1 cellular context compared by ENCODE assay signal in the genomic region with DNA sequence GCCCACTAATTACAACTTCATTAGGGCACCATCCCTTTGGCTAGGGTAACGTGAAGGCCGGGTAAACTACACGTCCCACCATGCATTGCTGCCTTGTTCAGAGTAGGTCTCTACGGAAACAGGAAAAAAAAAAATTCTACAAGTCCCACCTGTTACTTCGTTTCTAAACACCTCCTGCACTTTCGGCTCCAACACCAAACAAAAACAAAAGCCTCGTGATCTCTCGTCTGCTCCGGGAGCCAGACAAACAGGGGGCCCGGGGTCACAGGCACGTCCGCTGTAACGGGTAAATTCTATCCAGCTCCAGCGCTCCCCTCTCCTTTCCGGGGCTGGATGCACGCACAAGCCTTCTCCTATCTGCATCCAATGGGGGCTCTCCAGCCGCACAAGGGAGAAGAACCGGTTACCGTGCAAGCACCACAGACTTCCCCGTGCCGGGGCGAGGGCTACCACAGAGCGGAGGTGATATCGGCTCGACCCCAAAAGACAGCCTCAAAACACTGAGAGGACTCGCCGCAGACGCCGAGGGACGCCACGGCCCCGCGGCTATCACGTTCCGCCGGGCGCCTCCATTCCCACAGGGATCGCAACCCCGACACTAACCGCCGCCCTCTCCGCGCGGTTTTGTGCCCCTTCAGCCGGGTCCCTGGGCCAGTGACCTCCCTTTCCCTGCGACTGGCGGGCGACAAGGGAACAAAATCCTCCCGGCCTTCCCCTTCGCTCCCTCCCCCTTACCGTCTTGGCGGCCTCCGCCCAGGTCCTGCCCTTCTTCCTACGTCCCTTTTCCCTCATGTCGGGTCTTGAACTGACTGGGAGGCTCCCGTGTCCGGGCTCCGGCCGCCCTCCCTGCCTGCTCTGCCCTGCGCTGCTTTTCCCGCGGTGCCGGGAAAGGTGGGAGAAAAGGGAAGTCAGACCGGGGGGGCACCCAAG.
A peak's percentile ranks its signal among the peaks of the same experiment; 100 is the strongest.
TF ChIP-seq lines count a peak whose summit lies in the region.

No MANE protein-coding gene starts in this region.

TF ChIP-seq in K562, 482 proteins besides CTCF, POLR2A, EP300 and RAD21 (continued from another document and continues in another):
- TF ChIP-seq, protein P1, sequence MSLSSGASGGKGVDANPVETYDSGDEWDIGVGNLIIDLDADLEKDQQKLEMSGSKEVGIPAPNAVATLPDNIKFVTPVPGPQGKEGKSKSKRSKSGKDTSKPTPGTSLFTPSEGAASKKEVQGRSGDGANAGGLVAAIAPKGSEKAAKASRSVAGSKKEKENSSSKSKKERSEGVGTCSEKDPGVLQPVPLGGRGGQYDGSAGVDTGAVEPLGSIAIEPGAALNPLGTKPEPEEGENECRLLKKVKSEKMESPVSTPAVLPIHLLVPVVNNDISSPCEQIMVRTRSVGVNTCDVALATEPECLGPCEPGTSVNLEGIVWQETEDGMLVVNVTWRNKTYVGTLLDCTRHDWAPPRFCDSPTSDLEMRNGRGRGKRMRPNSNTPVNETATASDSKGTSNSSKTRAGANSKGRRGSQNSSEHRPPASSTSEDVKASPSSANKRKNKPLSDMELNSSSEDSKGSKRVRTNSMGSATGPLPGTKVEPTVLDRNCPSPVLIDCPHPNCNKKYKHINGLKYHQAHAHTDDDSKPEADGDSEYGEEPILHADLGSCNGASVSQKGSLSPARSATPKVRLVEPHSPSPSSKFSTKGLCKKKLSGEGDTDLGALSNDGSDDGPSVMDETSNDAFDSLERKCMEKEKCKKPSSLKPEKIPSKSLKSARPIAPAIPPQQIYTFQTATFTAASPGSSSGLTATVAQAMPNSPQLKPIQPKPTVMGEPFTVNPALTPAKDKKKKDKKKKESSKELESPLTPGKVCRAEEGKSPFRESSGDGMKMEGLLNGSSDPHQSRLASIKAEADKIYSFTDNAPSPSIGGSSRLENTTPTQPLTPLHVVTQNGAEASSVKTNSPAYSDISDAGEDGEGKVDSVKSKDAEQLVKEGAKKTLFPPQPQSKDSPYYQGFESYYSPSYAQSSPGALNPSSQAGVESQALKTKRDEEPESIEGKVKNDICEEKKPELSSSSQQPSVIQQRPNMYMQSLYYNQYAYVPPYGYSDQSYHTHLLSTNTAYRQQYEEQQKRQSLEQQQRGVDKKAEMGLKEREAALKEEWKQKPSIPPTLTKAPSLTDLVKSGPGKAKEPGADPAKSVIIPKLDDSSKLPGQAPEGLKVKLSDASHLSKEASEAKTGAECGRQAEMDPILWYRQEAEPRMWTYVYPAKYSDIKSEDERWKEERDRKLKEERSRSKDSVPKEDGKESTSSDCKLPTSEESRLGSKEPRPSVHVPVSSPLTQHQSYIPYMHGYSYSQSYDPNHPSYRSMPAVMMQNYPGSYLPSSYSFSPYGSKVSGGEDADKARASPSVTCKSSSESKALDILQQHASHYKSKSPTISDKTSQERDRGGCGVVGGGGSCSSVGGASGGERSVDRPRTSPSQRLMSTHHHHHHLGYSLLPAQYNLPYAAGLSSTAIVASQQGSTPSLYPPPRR (CRISPR knock-in tag; IDR thresholded peaks at IDR 0.05; ENCODE audit: borderline replicate concordance) = no peak
- no peak for TF ChIP-seq TOE1 (IDR thresholded peaks at IDR 0.05; ENCODE audit: borderline replicate concordance)
- no peak for TF ChIP-seq TOE1 (CRISPR knock-in tag; IDR thresholded peaks at IDR 0.05; ENCODE audit: borderline replicate concordance, low read depth)
- no peak for TF ChIP-seq ZNF586 (CRISPR knock-in tag; conservative IDR thresholded peaks at IDR 0.05)
- no peak for TF ChIP-seq RAD51 (IDR thresholded peaks at IDR 0.05; ENCODE audit: borderline replicate concordance, low read depth)
- TF ChIP-seq HNRNPLL (IDR thresholded peaks at IDR 0.05; ENCODE audit: low read depth, low read length, poor library complexity, severe bottlenecking) = peak; percentile 27
- TF ChIP-seq ZBTB17 (CRISPR knock-in tag; IDR thresholded peaks at IDR 0.05) = 0 out of 2 replicates have a peak, but pooled peaks have one; percentile 51
- peak; percentile 39 for TF ChIP-seq RBM22 (IDR thresholded peaks at IDR 0.05; ENCODE audit: low read depth, low read length, poor library complexity, severe bottlenecking)
- no peak for TF ChIP-seq NCOA1 (IDR thresholded peaks at IDR 0.05; ENCODE audit: low read depth)
- TF ChIP-seq, protein P2, sequence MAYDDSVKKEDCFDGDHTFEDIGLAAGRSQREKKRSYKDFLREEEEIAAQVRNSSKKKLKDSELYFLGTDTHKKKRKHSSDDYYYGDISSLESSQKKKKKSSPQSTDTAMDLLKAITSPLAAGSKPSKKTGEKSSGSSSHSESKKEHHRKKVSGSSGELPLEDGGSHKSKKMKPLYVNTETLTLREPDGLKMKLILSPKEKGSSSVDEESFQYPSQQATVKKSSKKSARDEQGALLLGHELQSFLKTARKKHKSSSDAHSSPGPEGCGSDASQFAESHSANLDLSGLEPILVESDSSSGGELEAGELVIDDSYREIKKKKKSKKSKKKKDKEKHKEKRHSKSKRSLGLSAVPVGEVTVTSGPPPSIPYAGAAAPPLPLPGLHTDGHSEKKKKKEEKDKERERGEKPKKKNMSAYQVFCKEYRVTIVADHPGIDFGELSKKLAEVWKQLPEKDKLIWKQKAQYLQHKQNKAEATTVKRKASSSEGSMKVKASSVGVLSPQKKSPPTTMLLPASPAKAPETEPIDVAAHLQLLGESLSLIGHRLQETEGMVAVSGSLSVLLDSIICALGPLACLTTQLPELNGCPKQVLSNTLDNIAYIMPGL (CRISPR knock-in tag; IDR thresholded peaks at IDR 0.05) = peak; percentile 81; the same call in 1 of the 2 replicates
- TF ChIP-seq HIVEP1 (CRISPR knock-in tag; IDR thresholded peaks at IDR 0.05) = no peak
- TF ChIP-seq, protein P3, sequence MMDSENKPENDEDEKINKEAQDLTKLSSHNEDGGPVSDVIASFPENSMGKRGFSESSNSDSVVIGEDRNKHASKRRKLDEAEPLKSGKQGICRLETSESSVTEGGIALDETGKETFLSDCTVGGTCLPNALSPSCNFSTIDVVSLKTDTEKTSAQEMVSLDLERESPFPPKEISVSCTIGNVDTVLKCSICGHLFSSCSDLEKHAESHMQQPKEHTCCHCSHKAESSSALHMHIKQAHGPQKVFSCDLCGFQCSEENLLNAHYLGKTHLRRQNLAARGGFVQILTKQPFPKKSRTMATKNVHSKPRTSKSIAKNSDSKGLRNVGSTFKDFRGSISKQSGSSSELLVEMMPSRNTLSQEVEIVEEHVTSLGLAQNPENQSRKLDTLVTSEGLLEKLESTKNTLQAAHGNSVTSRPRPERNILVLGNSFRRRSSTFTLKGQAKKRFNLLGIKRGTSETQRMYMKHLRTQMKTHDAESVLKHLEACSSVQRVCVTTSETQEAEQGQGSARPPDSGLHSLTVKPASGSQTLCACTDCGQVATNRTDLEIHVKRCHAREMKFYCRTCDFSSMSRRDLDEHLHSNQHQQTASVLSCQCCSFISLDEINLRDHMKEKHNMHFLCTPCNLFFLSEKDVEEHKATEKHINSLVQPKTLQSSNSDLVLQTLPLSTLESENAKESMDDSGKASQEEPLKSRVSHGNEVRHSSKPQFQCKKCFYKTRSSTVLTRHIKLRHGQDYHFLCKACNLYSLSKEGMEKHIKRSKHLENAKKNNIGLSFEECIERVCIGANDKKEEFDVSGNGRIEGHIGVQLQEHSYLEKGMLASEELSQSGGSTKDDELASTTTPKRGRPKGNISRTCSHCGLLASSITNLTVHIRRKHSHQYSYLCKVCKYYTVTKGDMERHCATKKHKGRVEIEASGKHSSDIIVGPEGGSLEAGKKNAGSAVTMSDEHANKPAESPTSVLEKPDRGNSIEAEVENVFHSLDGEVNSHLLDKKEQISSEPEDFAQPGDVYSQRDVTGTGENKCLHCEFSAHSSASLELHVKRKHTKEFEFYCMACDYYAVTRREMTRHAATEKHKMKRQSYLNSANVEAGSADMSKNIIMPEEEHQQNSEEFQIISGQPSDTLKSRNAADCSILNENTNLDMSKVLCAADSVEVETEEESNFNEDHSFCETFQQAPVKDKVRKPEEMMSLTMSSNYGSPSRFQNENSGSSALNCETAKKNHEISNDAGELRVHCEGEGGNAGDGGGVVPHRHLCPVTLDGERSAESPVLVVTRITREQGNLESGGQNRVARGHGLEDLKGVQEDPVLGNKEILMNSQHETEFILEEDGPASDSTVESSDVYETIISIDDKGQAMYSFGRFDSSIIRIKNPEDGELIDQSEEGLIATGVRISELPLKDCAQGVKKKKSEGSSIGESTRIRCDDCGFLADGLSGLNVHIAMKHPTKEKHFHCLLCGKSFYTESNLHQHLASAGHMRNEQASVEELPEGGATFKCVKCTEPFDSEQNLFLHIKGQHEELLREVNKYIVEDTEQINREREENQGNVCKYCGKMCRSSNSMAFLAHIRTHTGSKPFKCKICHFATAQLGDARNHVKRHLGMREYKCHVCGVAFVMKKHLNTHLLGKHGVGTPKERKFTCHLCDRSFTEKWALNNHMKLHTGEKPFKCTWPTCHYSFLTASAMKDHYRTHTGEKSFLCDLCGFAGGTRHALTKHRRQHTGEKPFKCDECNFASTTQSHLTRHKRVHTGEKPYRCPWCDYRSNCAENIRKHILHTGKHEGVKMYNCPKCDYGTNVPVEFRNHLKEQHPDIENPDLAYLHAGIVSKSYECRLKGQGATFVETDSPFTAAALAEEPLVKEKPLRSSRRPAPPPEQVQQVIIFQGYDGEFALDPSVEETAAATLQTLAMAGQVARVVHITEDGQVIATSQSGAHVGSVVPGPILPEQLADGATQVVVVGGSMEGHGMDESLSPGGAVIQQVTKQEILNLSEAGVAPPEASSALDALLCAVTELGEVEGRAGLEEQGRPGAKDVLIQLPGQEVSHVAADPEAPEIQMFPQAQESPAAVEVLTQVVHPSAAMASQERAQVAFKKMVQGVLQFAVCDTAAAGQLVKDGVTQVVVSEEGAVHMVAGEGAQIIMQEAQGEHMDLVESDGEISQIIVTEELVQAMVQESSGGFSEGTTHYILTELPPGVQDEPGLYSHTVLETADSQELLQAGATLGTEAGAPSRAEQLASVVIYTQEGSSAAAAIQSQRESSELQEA (IDR thresholded peaks at IDR 0.05; ENCODE audit: low read depth) = peak; percentile 78; the same call in 1 of the 2 replicates
- TF ChIP-seq SMAD4 (CRISPR knock-in tag; conservative IDR thresholded peaks at IDR 0.05) = no peak; the same call in 1 of the 2 replicates
- TF ChIP-seq BACH1 (tag; IDR thresholded peaks at IDR 0.05) = no peak
- 0 out of 2 replicates have a peak, but pooled peaks have one; percentile 20 for TF ChIP-seq ZNF121 (CRISPR knock-in tag; conservative IDR thresholded peaks at IDR 0.05)
- peak; percentile 97; the same call in 1 of the 2 replicates for TF ChIP-seq KAT7 (CRISPR knock-in tag; IDR thresholded peaks at IDR 0.05; ENCODE audit: borderline replicate concordance)
- TF ChIP-seq, protein P4, sequence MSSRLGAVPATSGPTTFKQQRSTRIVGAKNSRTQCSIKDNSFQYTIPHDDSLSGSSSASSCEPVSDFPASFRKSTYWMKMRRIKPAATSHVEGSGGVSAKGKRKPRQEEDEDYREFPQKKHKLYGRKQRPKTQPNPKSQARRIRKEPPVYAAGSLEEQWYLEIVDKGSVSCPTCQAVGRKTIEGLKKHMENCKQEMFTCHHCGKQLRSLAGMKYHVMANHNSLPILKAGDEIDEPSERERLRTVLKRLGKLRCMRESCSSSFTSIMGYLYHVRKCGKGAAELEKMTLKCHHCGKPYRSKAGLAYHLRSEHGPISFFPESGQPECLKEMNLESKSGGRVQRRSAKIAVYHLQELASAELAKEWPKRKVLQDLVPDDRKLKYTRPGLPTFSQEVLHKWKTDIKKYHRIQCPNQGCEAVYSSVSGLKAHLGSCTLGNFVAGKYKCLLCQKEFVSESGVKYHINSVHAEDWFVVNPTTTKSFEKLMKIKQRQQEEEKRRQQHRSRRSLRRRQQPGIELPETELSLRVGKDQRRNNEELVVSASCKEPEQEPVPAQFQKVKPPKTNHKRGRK (tag; IDR thresholded peaks at IDR 0.05) = no peak
- no peak for TF ChIP-seq SRF (CRISPR knock-in tag; IDR thresholded peaks at IDR 0.05)
- TF ChIP-seq LEF1 (IDR thresholded peaks at IDR 0.05) = 0 out of 2 replicates have a peak, but pooled peaks have one; percentile 18
- no peak for TF ChIP-seq SMC3 (conservative IDR thresholded peaks at IDR 0.05; ENCODE audit: insufficient read depth, low read depth, low read length)
- no peak for TF ChIP-seq E2F3 (CRISPR knock-in tag; IDR thresholded peaks at IDR 0.05)
- no peak for TF ChIP-seq ZNF444 (CRISPR knock-in tag; IDR thresholded peaks at IDR 0.05)
- TF ChIP-seq, protein P5, sequence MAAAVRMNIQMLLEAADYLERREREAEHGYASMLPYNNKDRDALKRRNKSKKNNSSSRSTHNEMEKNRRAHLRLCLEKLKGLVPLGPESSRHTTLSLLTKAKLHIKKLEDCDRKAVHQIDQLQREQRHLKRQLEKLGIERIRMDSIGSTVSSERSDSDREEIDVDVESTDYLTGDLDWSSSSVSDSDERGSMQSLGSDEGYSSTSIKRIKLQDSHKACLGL (CRISPR knock-in tag; IDR thresholded peaks at IDR 0.05; ENCODE audit: borderline replicate concordance, poor library complexity, severe bottlenecking) = no peak
- TF ChIP-seq ZNF140 (CRISPR knock-in tag; IDR thresholded peaks at IDR 0.05) = no peak
- TF ChIP-seq ZNF79 (CRISPR knock-in tag; IDR thresholded peaks at IDR 0.05; ENCODE audit: low read depth) = no peak
- TF ChIP-seq NELFE (IDR thresholded peaks at IDR 0.05; ENCODE audit: insufficient read depth, insufficient read length) = no peak
- 0 out of 2 replicates have a peak, but pooled peaks have one; percentile 14 for TF ChIP-seq TRIM28 (IDR thresholded peaks at IDR 0.05)
- TF ChIP-seq SRSF9 (IDR thresholded peaks at IDR 0.05; ENCODE audit: borderline replicate concordance, low read depth, low read length) = no peak
- TF ChIP-seq CREBBP (IDR thresholded peaks at IDR 0.05; ENCODE audit: low read depth, low read length) = no peak
- TF ChIP-seq ZNF134 (CRISPR knock-in tag; conservative IDR thresholded peaks at IDR 0.05) = no peak
- no peak; the same call in 1 of the 2 replicates for TF ChIP-seq ZNF830 (CRISPR knock-in tag; IDR thresholded peaks at IDR 0.05)
- TF ChIP-seq RBM34 (IDR thresholded peaks at IDR 0.05; ENCODE audit: borderline replicate concordance, insufficient read depth, low read length) = no peak
- TF ChIP-seq TSC22D4 (tag; IDR thresholded peaks at IDR 0.05) = no peak
- TF ChIP-seq ATF7 (IDR thresholded peaks at IDR 0.05) = peak; percentile 60; the same call in 1 of the 2 replicates
- TF ChIP-seq XRCC4 (IDR thresholded peaks at IDR 0.05; ENCODE audit: extremely low read depth, insufficient read depth, insufficient read length) = no peak
- no peak for TF ChIP-seq ZNF695 (CRISPR knock-in tag; IDR thresholded peaks at IDR 0.05)
